Comparison of ENCODE assay signal across 1 cellular context in genomic region chr7:44104880-44105771, GRCh38.
TF ChIP-seq lines count a peak whose summit lies in the region.

No MANE protein-coding gene starts in this region.

TF ChIP-seq in HepG2, 621 proteins besides CTCF, POLR2A, EP300 and RAD21:
- no peak for TF ChIP-seq ZSCAN31 (CRISPR knock-in tag; IDR thresholded peaks at IDR 0.05; ENCODE audit: low read depth)
- TF ChIP-seq CEBPB (IDR thresholded peaks at IDR 0.05; ENCODE audit: borderline replicate concordance, low read depth, low read length) = peak; percentile 17; the same call in 1 of the 2 replicates
